ENCODE assay signal across 12 cellular contexts in genomic region chr1:19287436-19288185, GRCh38. TPM values are rescaled to one million over a fixed set of nuclear protein-coding genes. Genes with fewer than 3 reads are reported as not detected.
A peak's percentile ranks its signal among the peaks of the same experiment; 100 is the strongest.
DNase-seq lines count a peak whose midpoint lies in the region; ATAC-seq lines count a peak whose summit lies in the region.
"Had no signal": no experiment of that assay in that cellular context is flagged by ENCODE, and none has a peak within 500 bp of the region (broad histone marks: within the 10 kb centered on the region; RNA-seq: fewer than 3 reads in every experiment).

No MANE protein-coding gene starts in this region.

- peaks cover 22% of the 10 kb centered on the region for H3K27me3 Mint-ChIP-seq in activated T-cell treated with anti-CD3 and anti-CD28 coated beads, Interleukin-2, amount 50 U/mL, for 72 hours (ENCODE audit: low read depth)
- peaks cover 18% of the 10 kb centered on the region for H3K27me3 Mint-ChIP-seq in T-helper 17 cell
- H3K27me3 Mint-ChIP-seq in stimulated activated memory B cell treated with anti-CD40 and anti-IgM and Interleukin-4, amounts not matched to agents 10 μg/mL and 1 μg/mL and 100 μg/mL, for 72 hours, result peaks cover 23% of the 10 kb centered on the region

- ATAC-seq in activated T-cell treated with anti-CD3 and anti-CD28 coated beads, Interleukin-2, amount 50 U/mL, for 72 hours (replicated peaks in 1 of 2), result no peak
- ATAC-seq in T-helper 17 cell (no peak), left lobe of liver (peak; percentile 62), esophagus mucosa (no peak)
- ATAC-seq in stimulated activated memory B cell treated with anti-CD40 and anti-IgM and Interleukin-4, amounts not matched to agents 10 μg/mL and 1 μg/mL and 100 μg/mL, for 72 hours, result no peak

- H3K27ac Mint-ChIP-seq in activated T-cell treated with anti-CD3 and anti-CD28 coated beads, Interleukin-2, amount 50 U/mL, for 72 hours, result peak overlapping the region; percentile 89
- H3K27ac Mint-ChIP-seq in T-helper 17 cell, result no peak overlapping the region
- H3K27ac Mint-ChIP-seq in stimulated activated memory B cell treated with anti-CD40 and anti-IgM and Interleukin-4, amounts not matched to agents 10 μg/mL and 1 μg/mL and 100 μg/mL, for 72 hours, result peak overlapping the region; percentile 28

- peaks cover 0 to 3% of the 10 kb centered on the region in 2 donors for H3K9me3 Mint-ChIP-seq in activated T-cell treated with anti-CD3 and anti-CD28 coated beads, Interleukin-2, amount 50 U/mL, for 72 hours
- H3K9me3 Mint-ChIP-seq in stimulated activated memory B cell treated with anti-CD40 and anti-IgM and Interleukin-4, amounts not matched to agents 10 μg/mL and 1 μg/mL and 100 μg/mL, for 72 hours, result peaks cover 6% of the 10 kb centered on the region

- H3K4me1 Mint-ChIP-seq in activated T-cell treated with anti-CD3 and anti-CD28 coated beads, Interleukin-2, amount 50 U/mL, for 72 hours (ENCODE audit: low read depth), result peaks cover 7% of the 10 kb centered on the region
- H3K4me1 Mint-ChIP-seq in T-helper 17 cell, result peaks cover 12% of the 10 kb centered on the region
- H3K4me1 Mint-ChIP-seq in stimulated activated memory B cell treated with anti-CD40 and anti-IgM and Interleukin-4, amounts not matched to agents 10 μg/mL and 1 μg/mL and 100 μg/mL, for 72 hours, result peaks cover 12% of the 10 kb centered on the region

- H3K36me3 Mint-ChIP-seq in activated T-cell treated with anti-CD3 and anti-CD28 coated beads, Interleukin-2, amount 50 U/mL, for 72 hours (ENCODE audit: insufficient read depth in 2 of 2), result peaks cover 5 to 8% of the 10 kb centered on the region in 2 donors
- H3K36me3 Mint-ChIP-seq in T-helper 17 cell (ENCODE audit: low read depth), result peaks cover 2% of the 10 kb centered on the region
- peaks cover 28% of the 10 kb centered on the region for H3K36me3 Mint-ChIP-seq in stimulated activated memory B cell treated with anti-CD40 and anti-IgM and Interleukin-4, amounts not matched to agents 10 μg/mL and 1 μg/mL and 100 μg/mL, for 72 hours

- intact Hi-C loops in cardiac septum (cut with DNase I), result no loop called here

- H3K9me3 ChIP-seq in T-helper 17 cell (ENCODE audit: control insufficient read depth, low read length, poor library complexity, severe bottlenecking), result no peaks in the 10 kb centered on the region

- no peak for DNase-seq in activated T-cell treated with anti-CD3 and anti-CD28 coated beads, Interleukin-2, amount 50 U/mL, for 72 hours
- DNase-seq in activated T-cell treated with anti-CD3 and anti-CD28 coated beads, Interleukin-2, amount 50 U/mL, for 48 hours, result no peak
- no peak for DNase-seq in T-helper 17 cell
- peak; percentile 87 for DNase-seq in left lobe of liver (ENCODE audit: low spot score)
- no peak for DNase-seq in cardiac septum (ENCODE audit: low spot score)
- DNase-seq in globus pallidus (ENCODE audit: low spot score), result no peak
- DNase-seq: activated CD8-positive, alpha-beta memory T cell treated with anti-CD3 and anti-CD28 coated beads for 24 hours; AML-193; aorta; NCI-H1105 had no signal

- peak overlapping the region; percentile 80 to 82 for H3K4me3 Mint-ChIP-seq in activated T-cell treated with anti-CD3 and anti-CD28 coated beads, Interleukin-2, amount 50 U/mL, for 72 hours
- peak overlapping the region; percentile 78 for H3K4me3 Mint-ChIP-seq in T-helper 17 cell
- peak overlapping the region; percentile 71 for H3K4me3 Mint-ChIP-seq in stimulated activated memory B cell treated with anti-CD40 and anti-IgM and Interleukin-4, amounts not matched to agents 10 μg/mL and 1 μg/mL and 100 μg/mL, for 72 hours

RNA-seq across cellular contexts. Expression of gene AKR7A3, which starts 1.0 kb away (rescaled TPM):
- under 1 TPM; 0.35 to 0.46 TPM for total RNA-seq in activated T-cell treated with anti-CD3 and anti-CD28 coated beads, Interleukin-2, amount 50 U/mL, for 72 hours
- total RNA-seq in T-helper 17 cell (1 to 10 TPM; 1.1 to 1.4 TPM), left lobe of liver (111 TPM), esophagus mucosa (0.88 TPM), cardiac septum (0.32 TPM)

RNA-seq across cellular contexts. Expression of gene AKR7A2, which starts 24.3 kb away (rescaled TPM):
- total RNA-seq in activated T-cell treated with anti-CD3 and anti-CD28 coated beads, Interleukin-2, amount 50 U/mL, for 72 hours, result 10 to 100 TPM; 31.8 to 41.7 TPM
- total RNA-seq in T-helper 17 cell (10 to 100 TPM; 17.3 to 21.9 TPM), left lobe of liver (53.5 TPM), esophagus mucosa (50.2 TPM), cardiac septum (33.5 TPM)

RNA-seq across cellular contexts. Expression of gene SLC66A1, which starts 24.5 kb away (rescaled TPM):
- 10 to 100 TPM in 1 of 2 donors, 1 to 10 TPM in 1; 9.5 to 10.5 TPM for total RNA-seq in activated T-cell treated with anti-CD3 and anti-CD28 coated beads, Interleukin-2, amount 50 U/mL, for 72 hours
- 1 to 10 TPM; 3.3 to 3.9 TPM for total RNA-seq in T-helper 17 cell
- total RNA-seq in left lobe of liver, result 9.1 TPM
- 6.9 TPM for total RNA-seq in esophagus mucosa
- total RNA-seq in cardiac septum, result 7.5 TPM

RNA-seq across cellular contexts. Expression of gene MRTO4, which starts 36.0 kb away (rescaled TPM):
- 10 to 100 TPM; 43.7 to 52.7 TPM for total RNA-seq in activated T-cell treated with anti-CD3 and anti-CD28 coated beads, Interleukin-2, amount 50 U/mL, for 72 hours
- total RNA-seq in T-helper 17 cell (10 to 100 TPM; 17.0 to 19.8 TPM), left lobe of liver (8.7 TPM), esophagus mucosa (35.5 TPM), cardiac septum (14.8 TPM)

RNA-seq across cellular contexts. Expression of gene EMC1, which starts 36.3 kb away (rescaled TPM):
- total RNA-seq in activated T-cell treated with anti-CD3 and anti-CD28 coated beads, Interleukin-2, amount 50 U/mL, for 72 hours, result 10 to 100 TPM; 36.5 to 38.5 TPM
- total RNA-seq in T-helper 17 cell, result 10 to 100 TPM; 24.2 to 32.0 TPM
- total RNA-seq in left lobe of liver, result 19.7 TPM
- total RNA-seq in esophagus mucosa, result 27.9 TPM
- total RNA-seq in cardiac septum, result 28.6 TPM

Comparison
In these comparisons a context has a peak if more than half of its experiments do, and no peak if none do; other contexts are left out.
1. RNA of gene AKR7A3, which starts 1.0 kb away (total RNA-seq): 111 TPM in left lobe of liver (single experiment); 1.1 to 1.4 TPM in T-helper 17 cell, 0.88 TPM in esophagus mucosa (single experiment), 0.35 to 0.46 TPM in activated T-cell treated with anti-CD3 and anti-CD28 coated beads, Interleukin-2, amount 50 U/mL, for 72 hours and 0.32 TPM in cardiac septum (single experiment); every median in the first group is over 10 times any median in the second.
2. Peak in every context shown above with its lines, with median percentiles within 50 percentile points of each other: H3K4me3 Mint-ChIP-seq.